Comparison of ENCODE assay signal across 9 cellular contexts in genomic region chr14:35123388-35123703, GRCh38. TPM values are rescaled to one million over a fixed set of nuclear protein-coding genes. Genes with fewer than 3 reads are reported as not detected.
DNase-seq lines count a peak whose midpoint lies in the region; ATAC-seq, FAIRE-seq and TF ChIP-seq lines count a peak whose summit lies in the region.
"Had no signal": no experiment of that assay in that cellular context is flagged by ENCODE, and none has a peak within 500 bp of the region (broad histone marks: within the 10 kb centered on the region; RNA-seq: fewer than 3 reads in every experiment).

No MANE protein-coding gene starts in this region.

- H3K27me3 ChIP-seq in left ventricle myocardium inferior (ENCODE audit: low read depth) (no peaks in the 10 kb centered on the region), GM12878 (replicated peaks in 1 of 2; ENCODE audit: control insufficient read depth in 2 of 2, insufficient read depth in 2 of 2, low read length in 1 of 2) (no peaks in the 10 kb centered on the region), mesenchymal stem cell (ENCODE audit: control insufficient read depth in 1 of 2, insufficient read depth in 1 of 2, low read length in 2 of 2) (no peaks in the 10 kb centered on the region)
- H3K27me3 ChIP-seq: testis had no signal

- no peak overlapping the region for H2BK120ac ChIP-seq in mesenchymal stem cell (ENCODE audit: low read depth, low read length)

- BruUV-seq in GM12878 (replicated peaks; lab: Mats Ljungman, UMichigan), result no TSS peak

- ATAC-seq in Right ventricle myocardium inferior (no peak), GM12878 (no peak), HG03196 (IDR thresholded peaks at IDR 0.05; ENCODE audit: unreplicated experiment) (no peak)

- H4K20me1 ChIP-seq in GM12878 (ENCODE audit: control insufficient read depth, insufficient read depth), result no peaks in the 10 kb centered on the region

- H3K4me1 ChIP-seq in left ventricle myocardium inferior (peaks cover 45% of the 10 kb centered on the region), GM12878 (ENCODE audit: control insufficient read depth, insufficient read depth, low read length) (0 out of 2 replicates have a peak, but pooled peaks cover 2% of the 10 kb centered on the region), mesenchymal stem cell (ENCODE audit: control insufficient read depth, insufficient read depth, low read depth, low read length) (peaks cover 6% of the 10 kb centered on the region)

- DNase-seq in left ventricle myocardium inferior (no peak), Right ventricle myocardium inferior (ENCODE audit: missing footprints) (no peak), GM12878 (ENCODE audit: low read depth, low spot score) (no peak), mesenchymal stem cell (no peak), retina (no peak), HuH-7.5 (ENCODE audit: low spot score) (no peak), SW 1271 (lab: John Stamatoyannopoulos, UW) (no peak)
- DNase-seq: testis had no signal

- no peak overlapping the region for H2AK5ac ChIP-seq in mesenchymal stem cell (ENCODE audit: low read length, severe bottlenecking)

- H3K23ac ChIP-seq in mesenchymal stem cell (ENCODE audit: low read length in 2 of 2), result no peak overlapping the region

- 24% methylated on average over 3 of the region's 3 CpGs for WGBS in GM12878 (ENCODE audit: insufficient coverage, insufficient replicate concordance, low lambda C conversion rate, missing lambda C conversion rate)
- 87% methylated on average over 2 of the region's 3 CpGs for WGBS in mesenchymal stem cell

- H3K4me2 ChIP-seq in GM12878 (ENCODE audit: control insufficient read depth, insufficient read depth) (peak overlapping the region; percentile 98), mesenchymal stem cell (ENCODE audit: low read length, poor library complexity, severe bottlenecking) (peak overlapping the region; percentile 72)

- TF ChIP-seq RAD21 in GM12878 (IDR thresholded peaks at IDR 0.05; ENCODE audit: insufficient read depth, low read depth, low read length), result no peak

- peak overlapping the region; percentile 100 for H2AFZ ChIP-seq in GM12878 (ENCODE audit: control insufficient read depth, low read depth, low read length)
- no peak overlapping the region for H2AFZ ChIP-seq in mesenchymal stem cell (ENCODE audit: low read depth, low read length)

- SMC1A ChIA-PET in GM12878 (lab: Charles Lee; ENCODE audit: uncharacterized antibody, unreplicated experiment), result interaction anchor here (0.9 to 1.7 kb wide), 11 partner anchors 12 to 282 kb away, joined by 3 to 7 read pairs (median 5); partner anchors contain the start of gene SRP54

- peak overlapping the region; percentile 77 for H3K4me3 ChIP-seq in left ventricle myocardium inferior
- H3K4me3 ChIP-seq in GM12878, result peak overlapping the region; percentile 83
- peak overlapping the region in 1 of 2 experiments; percentile 97 for H3K4me3 ChIP-seq in mesenchymal stem cell (ENCODE audit: insufficient read depth in 1 of 2, low read depth in 1 of 2, low read length in 2 of 2)

- H2BK5ac ChIP-seq in mesenchymal stem cell (ENCODE audit: low read depth, low read length, poor library complexity, severe bottlenecking), result no peak overlapping the region

- peaks cover 33% of the 10 kb centered on the region for H3K79me1 ChIP-seq in mesenchymal stem cell (replicated peaks; ENCODE audit: low read length, poor library complexity, severe bottlenecking)

- H3K14ac ChIP-seq in mesenchymal stem cell (ENCODE audit: low read length in 2 of 2), result no peak overlapping the region

- FAIRE-seq in GM12878 (lab: Jason Lieb, UNC), result no peak

- TF ChIP-seq CTCF in left ventricle myocardium inferior (IDR thresholded peaks at IDR 0.05; ENCODE audit: borderline replicate concordance) (no peak), GM12878 (IDR thresholded peaks at IDR 0.05 in 2 of 3, conservative IDR thresholded peaks at IDR 0.05 in 1 of 3; ENCODE audit: control insufficient read depth in 2 of 3, extremely low read depth in 1 of 3, insufficient read depth in 1 of 3, low read depth in 3 of 3, low read length in 3 of 3) (no peak)

- POLR2A ChIA-PET in GM12878 (lab: Charles Lee), result interaction anchor here (1.1 to 2.0 kb wide), 7 partner anchors 16 to 293 kb away, joined by 3 to 6 read pairs (median 5); partner anchors contain the start of genes FAM177A1 and SRP54

- TF ChIP-seq POLR2A in GM12878 (IDR thresholded peaks at IDR 0.05; ENCODE audit: low read depth, low read length), result no peak

- H3K36me3 ChIP-seq in left ventricle myocardium inferior (peaks cover 8% of the 10 kb centered on the region), GM12878 (ENCODE audit: control insufficient read depth in 2 of 2, insufficient read depth in 2 of 2, low read length in 1 of 2) (no peaks in the 10 kb centered on the region), mesenchymal stem cell (ENCODE audit: control insufficient read depth in 1 of 2, insufficient read depth in 2 of 2, low read depth in 1 of 2, low read length in 2 of 2) (peaks cover 12 to 22% of the 10 kb centered on the region in 2 experiments)

- H3K18ac ChIP-seq in mesenchymal stem cell (ENCODE audit: low read depth in 1 of 2, low read length in 2 of 2), result no peak overlapping the region

- peak overlapping the region; percentile 98 for H3K9ac ChIP-seq in GM12878 (ENCODE audit: control insufficient read depth, insufficient read depth, low read length)
- peak overlapping the region; percentile 94 for H3K9ac ChIP-seq in mesenchymal stem cell (ENCODE audit: low read length)

- intact Hi-C loops in left ventricle myocardium inferior (cut with micrococcal nuclease), result no loop called here
- intact Hi-C loops in Right ventricle myocardium inferior (cut with DNase I), result loop anchor here (5.0 to 10.0 kb wide), 4 partner anchors 169 to 701 kb away; partner anchors contain the start of genes BAZ1A, BRMS1L, NFKBIA and PSMA6
- intact Hi-C loops in GM12878 (cut with micrococcal nuclease; ENCODE audit: unreplicated experiment), result loop anchor here (5.0 kb wide), 2 partner anchors 164 to 251 kb away; no protein-coding TSS in a partner anchor

- no peak overlapping the region for H2BK15ac ChIP-seq in mesenchymal stem cell (ENCODE audit: low read depth, poor library complexity, severe bottlenecking)

- no peak overlapping the region for H4K91ac ChIP-seq in mesenchymal stem cell (ENCODE audit: low read length)

- RAD21 ChIA-PET in GM12878 (lab: Charles Lee; ENCODE audit: unreplicated experiment), result interaction anchor here (0.6 to 2.6 kb wide), 14 partner anchors 15 to 453 kb away, joined by 3 to 11 read pairs (median 3); partner anchors contain the start of genes NFKBIA, PSMA6 and SRP54

- no peak overlapping the region for H3K4ac ChIP-seq in mesenchymal stem cell (ENCODE audit: low read depth in 1 of 2, low read length in 2 of 2)

- CTCF ChIA-PET in GM12878 (lab: Yijun Ruan, JAX), result interaction anchor here (1.1 to 4.5 kb wide), 6 partner anchors 12 to 692 kb away, joined by 3 to 29 read pairs (median 4); no protein-coding TSS in a partner anchor

- no peak overlapping the region for H2BK12ac ChIP-seq in mesenchymal stem cell (ENCODE audit: low read length in 2 of 2)

- in situ Hi-C loops in GM12878 (cut with MboI), result no loop called here

- peaks cover 26% of the 10 kb centered on the region for H3K79me2 ChIP-seq in GM12878 (ENCODE audit: control insufficient read depth, insufficient read depth, low read length)

- no peak for TF ChIP-seq EP300 in GM12878 (IDR thresholded peaks at IDR 0.05; ENCODE audit: borderline replicate concordance in 1 of 2, control insufficient read depth in 1 of 2, low read depth in 2 of 2, low read length in 2 of 2)

- H4K8ac ChIP-seq in mesenchymal stem cell (ENCODE audit: low read length), result peak overlapping the region; percentile 54

- no peaks in the 10 kb centered on the region for H3K9me3 ChIP-seq in left ventricle myocardium inferior (replicated peaks)
- H3K9me3 ChIP-seq in GM12878 (replicated peaks; ENCODE audit: control insufficient read depth, insufficient read depth, low read length), result no peaks in the 10 kb centered on the region
- no peaks in the 10 kb centered on the region for H3K9me3 ChIP-seq in mesenchymal stem cell (ENCODE audit: control insufficient read depth, low read length)
- H3K9me3 ChIP-seq: testis had no signal

- H3K27ac ChIP-seq in left ventricle myocardium inferior (replicated peaks) (peak overlapping the region; percentile 96), GM12878 (ENCODE audit: control insufficient read depth, insufficient read depth) (peak overlapping the region; percentile 99), mesenchymal stem cell (ENCODE audit: low read length, poor library complexity, severe bottlenecking) (peak overlapping the region; percentile 100)

RNA-seq across cellular contexts. Expression of gene PRORP, which starts 1.0 kb away (rescaled TPM):
- 23.6 TPM for total RNA-seq in left ventricle myocardium inferior
- 22.0 TPM for total RNA-seq in Right ventricle myocardium inferior
- total RNA-seq in GM12878 (2013; cell fraction: nucleolus; rRNA removed), result 54.6 and 61.7 TPM in 2 replicates
- total RNA-seq in GM12878 (2014; rRNA removed), result 41.4 and 41.5 TPM in 2 replicates
- total RNA-seq in GM12878 (2014; rRNA removed; fragmentation: Illumina TruSeq; extraction: Trizol), result 48.3 and 53.2 TPM in 2 replicates
- 37.5 and 41.2 TPM in 2 replicates for total RNA-seq in GM12878 (2021)
- polyA plus RNA-seq in GM12878 (2011; ENCODE audit: low read depth), result 26.0 TPM
- polyA plus RNA-seq in GM12878 (2011; rRNA removed), result 55.9 and 62.6 TPM in 2 replicates
- 37.4 and 42.9 TPM in 2 replicates for polyA plus RNA-seq in GM12878 (2011; cell fraction: cytosol; rRNA removed)
- 26.1 TPM in 2 replicates for polyA plus RNA-seq in GM12878 (2011; cell fraction: nucleus; rRNA removed)
- polyA plus RNA-seq in GM12878 (2012), result 26.6 and 30.1 TPM in 2 replicates
- polyA plus RNA-seq in GM12878 (2014; fragmentation: Illumina TruSeq; extraction: Trizol), result 61.3 and 70.3 TPM in 2 replicates
- 10 to 100 TPM; 45.2 TPM for polyA plus RNA-seq in GM12878 (2014; fragmentation: Nextera tagmentation; extraction: Ambion mirVana)
- polyA plus RNA-seq in GM12878 (2014; rRNA removed), result 38.3 and 38.8 TPM in 2 replicates
- polyA plus RNA-seq in GM12878 (2016; fragmentation: Nextera tagmentation; extraction: Ambion mirVana), result 10 to 100 TPM; 48.2 to 50.9 TPM
- polyA minus RNA-seq in GM12878 (2011; rRNA and poly(A)+ RNA removed), result 49.0 and 52.5 TPM in 2 replicates
- 4.7 and 7.5 TPM in 2 replicates for polyA minus RNA-seq in GM12878 (2011; cell fraction: cytosol; rRNA and poly(A)+ RNA removed)
- polyA minus RNA-seq in GM12878 (2011; cell fraction: nucleus; rRNA and poly(A)+ RNA removed), result 19.8 and 35.6 TPM in 2 replicates
- polyA plus RNA-seq in mesenchymal stem cell (2013, experiment 1 of 2), result 22.6 TPM
- polyA plus RNA-seq in mesenchymal stem cell (2013, experiment 2 of 2), result 23.4 TPM

RNA-seq across cellular contexts. Expression of gene PPP2R3C, which starts 1.6 kb away (rescaled TPM):
- 26.5 TPM for total RNA-seq in left ventricle myocardium inferior
- 26.8 TPM for total RNA-seq in Right ventricle myocardium inferior
- 40.8 and 43.9 TPM in 2 replicates for total RNA-seq in GM12878 (2013; cell fraction: nucleolus; rRNA removed)
- total RNA-seq in GM12878 (2014; rRNA removed), result 36.2 and 44.6 TPM in 2 replicates
- total RNA-seq in GM12878 (2014; rRNA removed; fragmentation: Illumina TruSeq; extraction: Trizol), result 49.2 and 49.5 TPM in 2 replicates
- total RNA-seq in GM12878 (2021), result 29.9 and 35.8 TPM in 2 replicates
- 43.1 TPM for polyA plus RNA-seq in GM12878 (2011; ENCODE audit: low read depth)
- 41.8 and 59.9 TPM in 2 replicates for polyA plus RNA-seq in GM12878 (2011; rRNA removed)
- 10.5 and 11.0 TPM in 2 replicates for polyA plus RNA-seq in GM12878 (2011; cell fraction: cytosol; rRNA removed)
- 14.7 and 18.4 TPM in 2 replicates for polyA plus RNA-seq in GM12878 (2011; cell fraction: nucleus; rRNA removed)
- 43.8 and 46.6 TPM in 2 replicates for polyA plus RNA-seq in GM12878 (2012)
- 38.3 and 42.1 TPM in 2 replicates for polyA plus RNA-seq in GM12878 (2014; fragmentation: Illumina TruSeq; extraction: Trizol)
- polyA plus RNA-seq in GM12878 (2014; fragmentation: Nextera tagmentation; extraction: Ambion mirVana), result 10 to 100 TPM; 77.8 to 80.5 TPM
- 24.9 and 27.6 TPM in 2 replicates for polyA plus RNA-seq in GM12878 (2014; rRNA removed)
- polyA plus RNA-seq in GM12878 (2016; fragmentation: Nextera tagmentation; extraction: Ambion mirVana), result 10 to 100 TPM; 44.1 to 46.3 TPM
- polyA minus RNA-seq in GM12878 (2011; rRNA and poly(A)+ RNA removed), result 15.6 and 22.5 TPM in 2 replicates
- polyA minus RNA-seq in GM12878 (2011; cell fraction: cytosol; rRNA and poly(A)+ RNA removed), result 8.3 and 11.9 TPM in 2 replicates
- 7.4 and 14.1 TPM in 2 replicates for polyA minus RNA-seq in GM12878 (2011; cell fraction: nucleus; rRNA and poly(A)+ RNA removed)
- 52.4 TPM for polyA plus RNA-seq in mesenchymal stem cell (2013, experiment 1 of 2)
- polyA plus RNA-seq in mesenchymal stem cell (2013, experiment 2 of 2), result 53.0 TPM
